Comparison of ENCODE assay signal across 11 cellular contexts in the genomic region with DNA sequence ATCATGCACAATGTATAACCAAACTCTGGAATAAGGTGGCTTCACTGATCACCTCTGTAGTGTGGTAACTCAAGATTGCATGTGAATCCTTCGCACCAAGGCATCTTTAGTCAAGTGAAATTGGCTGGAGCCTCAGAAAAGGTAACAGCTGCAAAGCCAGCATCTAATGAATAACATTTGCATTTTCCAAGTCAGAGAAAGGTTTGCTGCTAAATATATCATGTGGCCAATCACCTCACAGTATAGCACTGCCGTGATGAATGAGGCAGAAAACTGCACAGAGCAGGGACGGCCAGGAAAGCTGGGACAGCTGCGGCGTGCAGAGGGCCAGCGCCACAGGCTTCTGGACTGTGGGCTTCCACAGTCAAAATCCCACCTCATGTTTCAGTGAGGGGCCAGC. TPM values are rescaled to one million over a fixed set of nuclear protein-coding genes. Genes with fewer than 3 reads are reported as not detected.
DNase-seq lines count a peak whose midpoint lies in the region; ATAC-seq and TF ChIP-seq lines count a peak whose summit lies in the region.
"Had no signal": no experiment of that assay in that cellular context is flagged by ENCODE, and none has a peak within 500 bp of the region (broad histone marks: within the 10 kb centered on the region; RNA-seq: fewer than 3 reads in every experiment).

No MANE protein-coding gene starts in this region.

- DNase-seq in GM23338 (ENCODE audit: low spot score) (peak; percentile 39), middle frontal gyrus (ENCODE audit: extremely low spot score, low spot score) (peak; percentile 33), DMS53 treated with DMSO at 0.1 percent for 48 hours (lab: John Stamatoyannopoulos, UW; ENCODE audit: unreplicated experiment) (no peak), Ammon's horn (ENCODE audit: low spot score) (no peak), H4 (ENCODE audit: low spot score) (no peak)
- no peak for DNase-seq in stimulated activated naive CD8-positive, alpha-beta T cell treated with anti-CD3 and anti-CD28 coated beads, Interleukin-15, Interleukin-2, amounts not matched to agents 100 U/mL and 50 U/mL, for 24 hours
- DNase-seq: activated naive CD4-positive, alpha-beta T cell treated with anti-CD3 and anti-CD28 coated beads, Interleukin-2, amount 10 ng/mL, durations not matched to agents 7 days and 5 days; MV-4-11; T-helper 2 cell had no signal

- H3K9me2 ChIP-seq in GM23338 (ENCODE audit: insufficient read depth): no peaks in the 10 kb centered on the region

- peak overlapping the region; percentile 89 for H3K27ac Mint-ChIP-seq in GM23338
- H3K27ac Mint-ChIP-seq: activated naive CD4-positive, alpha-beta T cell treated with anti-CD3 and anti-CD28 coated beads, Interleukin-2, amount 10 ng/mL, durations not matched to agents 7 days and 5 days had no signal

- no peaks in the 10 kb centered on the region for H3K36me3 ChIP-seq in GM23338 (ENCODE audit: insufficient read depth)

- peaks cover 18% of the 10 kb centered on the region for H3K36me3 Mint-ChIP-seq in GM23338 (ENCODE audit: low read depth)

- H3K27me3 ChIP-seq in GM23338 (ENCODE audit: insufficient read depth): no peaks in the 10 kb centered on the region

- H3K79me2 ChIP-seq in GM23338 (replicated peaks; ENCODE audit: insufficient read depth): peaks cover 77% of the 10 kb centered on the region

- H2AFZ ChIP-seq in GM23338: no peak overlapping the region

- peak overlapping the region; percentile 31 for H3K4me2 ChIP-seq in GM23338

- no peak for TF ChIP-seq CTCF in GM23338 (conservative IDR thresholded peaks at IDR 0.05; ENCODE audit: low read depth in 2 of 2)

- no peak overlapping the region for H3K4me3 Mint-ChIP-seq in GM23338
- H3K4me3 Mint-ChIP-seq: activated naive CD4-positive, alpha-beta T cell treated with anti-CD3 and anti-CD28 coated beads, Interleukin-2, amount 10 ng/mL, durations not matched to agents 7 days and 5 days had no signal

- H3K27me3 Mint-ChIP-seq in GM23338 (ENCODE audit: insufficient read depth, low read depth, poor library complexity): peaks cover 4% of the 10 kb centered on the region
- H3K27me3 Mint-ChIP-seq: activated naive CD4-positive, alpha-beta T cell treated with anti-CD3 and anti-CD28 coated beads, Interleukin-2, amount 10 ng/mL, durations not matched to agents 7 days and 5 days had no signal

- no peaks in the 10 kb centered on the region for H3K9me3 Mint-ChIP-seq in GM23338
- H3K9me3 Mint-ChIP-seq: activated naive CD4-positive, alpha-beta T cell treated with anti-CD3 and anti-CD28 coated beads, Interleukin-2, amount 10 ng/mL, durations not matched to agents 7 days and 5 days had no signal

- H4K20me1 ChIP-seq in GM23338 (replicated peaks; ENCODE audit: insufficient read depth): no peaks in the 10 kb centered on the region

- H3K4me1 ChIP-seq in GM23338 (ENCODE audit: insufficient read depth): peaks cover 41% of the 10 kb centered on the region

- no peaks in the 10 kb centered on the region for H3F3A ChIP-seq in GM23338 (replicated peaks; ENCODE audit: low read depth)

- H3K4me3 ChIP-seq in GM23338: no peak overlapping the region

- ATAC-seq in GM18873 (IDR thresholded peaks at IDR 0.05; ENCODE audit: low FRiP score, unreplicated experiment) (peak; percentile 61), GM23338 (peak; percentile 58), HG03520 (IDR thresholded peaks at IDR 0.05; ENCODE audit: unreplicated experiment) (peak; percentile 58)
- ATAC-seq in stimulated activated naive CD8-positive, alpha-beta T cell treated with anti-CD3 and anti-CD28 coated beads, Interleukin-15, Interleukin-2, amounts not matched to agents 100 U/mL and 50 U/mL, for 24 hours: no peak

- H3K27ac ChIP-seq in GM23338 (ENCODE audit: low read depth): peak overlapping the region; percentile 30

- H3K4me1 Mint-ChIP-seq in GM23338: peaks cover 32% of the 10 kb centered on the region

TF ChIP-seq in GM23338, 12 proteins besides CTCF, POLR2A, EP300 and RAD21:
- TF ChIP-seq NANOG (IDR thresholded peaks at IDR 0.05; ENCODE audit: borderline replicate concordance) (no peak), ZNF462 (CRISPR knock-in tag; IDR thresholded peaks at IDR 0.05) (no peak), ZNF331 (CRISPR knock-in tag; IDR thresholded peaks at IDR 0.05; ENCODE audit: low read depth) (no peak)

RNA-seq across cellular contexts. Expression of gene MRPS27, which starts 18.5 kb away (rescaled TPM):
- total RNA-seq in GM23338 (2014; rRNA removed; shearing (Covaris generic)): 128 and 141 TPM in 2 replicates
- polyA plus RNA-seq in GM23338 (2016; fragmentation: Nextera tagmentation; extraction: Ambion mirVana): 53.2 TPM in 2 replicates
- 81.2 and 88.0 TPM in 2 replicates for total RNA-seq in H4 (2014; rRNA removed; shearing (Covaris generic))

RNA-seq across cellular contexts. Expression of gene PTCD2, which starts 18.6 kb away (rescaled TPM):
- total RNA-seq in GM23338 (2014; rRNA removed; shearing (Covaris generic)): 11.3 and 14.5 TPM in 2 replicates
- polyA plus RNA-seq in GM23338 (2016; fragmentation: Nextera tagmentation; extraction: Ambion mirVana): 4.3 and 8.8 TPM in 2 replicates
- 9.0 and 15.4 TPM in 2 replicates for total RNA-seq in H4 (2014; rRNA removed; shearing (Covaris generic))

Comparison
In these comparisons a context has a peak if more than half of its experiments do, and no peak if none do; other contexts are left out.
1. DNase-seq: peak in GM23338 (single experiment) and middle frontal gyrus (single experiment); none in DMS53 treated with DMSO at 0.1 percent for 48 hours (single experiment), Ammon's horn (single experiment), H4 (single experiment) and stimulated activated naive CD8-positive, alpha-beta T cell treated with anti-CD3 and anti-CD28 coated beads, Interleukin-15, Interleukin-2, amounts not matched to agents 100 U/mL and 50 U/mL, for 24 hours (single experiment).